1 cellular context compared by ENCODE assay signal in the genomic region with DNA sequence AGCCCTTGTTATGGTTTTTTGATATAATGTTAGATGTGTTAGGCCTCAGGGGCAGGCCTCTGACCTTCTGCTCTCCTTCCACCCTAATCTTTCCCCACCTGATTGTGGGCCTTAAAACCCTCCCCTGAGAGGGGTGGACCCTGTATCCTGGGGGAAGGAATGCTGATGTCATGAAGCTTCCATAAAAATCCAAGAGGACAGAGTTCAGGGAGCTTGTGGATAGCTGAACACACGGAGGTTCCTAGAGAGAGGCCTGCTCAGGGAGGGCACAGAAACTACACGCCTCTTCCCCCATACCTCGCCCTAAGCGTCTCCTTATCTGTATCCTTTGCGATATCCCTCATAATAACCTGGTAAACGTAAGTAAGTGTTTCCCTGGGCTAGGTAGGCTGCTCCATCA.
TF ChIP-seq lines count a peak whose summit lies in the region.

No MANE protein-coding gene starts in this region.

TF ChIP-seq in K562, 482 proteins besides CTCF, POLR2A, EP300 and RAD21:
- TF ChIP-seq ZFP36 (IDR thresholded peaks at IDR 0.05; ENCODE audit: low read depth, low read length, partially characterized antibody) (no peak), PCBP1 (IDR thresholded peaks at IDR 0.05; ENCODE audit: low read depth, low read length, poor library complexity, severe bottlenecking) (no peak)
- TF ChIP-seq, protein P1, sequence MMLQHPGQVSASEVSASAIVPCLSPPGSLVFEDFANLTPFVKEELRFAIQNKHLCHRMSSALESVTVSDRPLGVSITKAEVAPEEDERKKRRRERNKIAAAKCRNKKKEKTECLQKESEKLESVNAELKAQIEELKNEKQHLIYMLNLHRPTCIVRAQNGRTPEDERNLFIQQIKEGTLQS (IDR thresholded peaks at IDR 0.05): 0 out of 2 replicates have a peak, but pooled peaks have one; percentile 1
- TF ChIP-seq, protein P1 (CRISPR knock-in tag; conservative IDR thresholded peaks at IDR 0.05): no peak
